ENCODE assay signal across 17 cellular contexts in genomic region chr15:74229686-74230085, GRCh38. TPM values are rescaled to one million over a fixed set of nuclear protein-coding genes. Genes with fewer than 3 reads are reported as not detected.
DNase-seq lines count a peak whose midpoint lies in the region; ATAC-seq and TF ChIP-seq lines count a peak whose summit lies in the region.
"Had no signal": no experiment of that assay in that cellular context is flagged by ENCODE, and none has a peak within 500 bp of the region (broad histone marks: within the 10 kb centered on the region; RNA-seq: fewer than 3 reads in every experiment).

No MANE protein-coding gene starts in this region.

- H3K79me2 ChIP-seq in SK-N-SH (ENCODE audit: insufficient read depth) (no peaks in the 10 kb centered on the region), neural cell (replicated peaks; ENCODE audit: insufficient read depth, low read length) (no peaks in the 10 kb centered on the region)

- no peaks in the 10 kb centered on the region for H3K27me3 ChIP-seq in SK-N-SH (ENCODE audit: insufficient read depth)
- H3K27me3 ChIP-seq in WERI-Rb-1 (ENCODE audit: insufficient read depth, low read depth, severe bottlenecking), result no peaks in the 10 kb centered on the region
- no peaks in the 10 kb centered on the region for H3K27me3 ChIP-seq in neural cell (ENCODE audit: insufficient read depth, low read depth, low read length)
- no peaks in the 10 kb centered on the region for H3K27me3 ChIP-seq in right lobe of liver
- H3K27me3 ChIP-seq: BLaER1 treated with 17β-estradiol and CSF1 and Interleukin-3, amounts not matched to agents 10 nM and 100 nM had no signal

- H3K36me3 ChIP-seq in SK-N-SH (replicated peaks in 1 of 2; ENCODE audit: control insufficient read depth in 1 of 2, insufficient read depth in 2 of 2, low read length in 1 of 2) (no peaks in the 10 kb centered on the region), WERI-Rb-1 (no peaks in the 10 kb centered on the region), neural cell (ENCODE audit: insufficient read depth, low read length) (no peaks in the 10 kb centered on the region), right lobe of liver (no peaks in the 10 kb centered on the region)
- H3K36me3 ChIP-seq: BLaER1 treated with 17β-estradiol and CSF1 and Interleukin-3, amounts not matched to agents 10 nM and 100 nM had no signal

- no peaks in the 10 kb centered on the region for H3K9me3 Mint-ChIP-seq in type B pancreatic cell
- H3K9me3 Mint-ChIP-seq: CD4-positive, CD25-positive, alpha-beta regulatory T cell; GM23338 had no signal

- no peak for DNase-seq in SK-N-SH
- no peak for DNase-seq in WERI-Rb-1
- DNase-seq in type B pancreatic cell (ENCODE audit: extremely low spot score, unreplicated experiment), result no peak
- DNase-seq in HuH-7.5 (ENCODE audit: low spot score), result no peak
- no peak for DNase-seq in right lobe of liver
- DNase-seq: 8988T; AML-193; Calu3; CD4-positive, CD25-positive, alpha-beta regulatory T cell; DMS 273 treated with DMSO at 0.1 percent for 48 hours; H9 had no signal

- ATAC-seq in SK-N-SH treated with all-trans-retinoic acid at 6 μM for 48 hours, result no peak
- no peak for ATAC-seq in GM18520 (IDR thresholded peaks at IDR 0.05; ENCODE audit: unreplicated experiment)
- no peak for ATAC-seq in right lobe of liver
- ATAC-seq: GM23338 had no signal

- no peak overlapping the region for H3K4me3 Mint-ChIP-seq in type B pancreatic cell
- H3K4me3 Mint-ChIP-seq: CD4-positive, CD25-positive, alpha-beta regulatory T cell; GM23338; H9 had no signal

- TF ChIP-seq EP300 in SK-N-SH (IDR thresholded peaks at IDR 0.05; ENCODE audit: borderline replicate concordance in 1 of 2, low read depth in 1 of 2, low read length in 1 of 2), result peak in 1 of 2 experiments; percentile 19; a peak in 1 of 4 replicates
- no peak for TF ChIP-seq EP300 in neural cell (conservative IDR thresholded peaks at IDR 0.05; ENCODE audit: poor library complexity, severe bottlenecking)

- H3K4me1 ChIP-seq in SK-N-SH (ENCODE audit: control insufficient read depth in 1 of 2, insufficient read depth in 2 of 2, low read depth in 1 of 2, low read length in 1 of 2), result peaks cover 34 to 84% of the 10 kb centered on the region in 2 experiments
- H3K4me1 ChIP-seq in right lobe of liver, result no peaks in the 10 kb centered on the region

- no peak for TF ChIP-seq POLR2A in right lobe of liver (IDR thresholded peaks at IDR 0.05)

- H3K4me1 Mint-ChIP-seq in type B pancreatic cell (ENCODE audit: unreplicated experiment), result peaks cover 58% of the 10 kb centered on the region
- H3K4me1 Mint-ChIP-seq: CD4-positive, CD25-positive, alpha-beta regulatory T cell had no signal

- CTCF ChIA-PET in SK-N-SH (lab: Yijun Ruan, JAX), result interaction anchor here (1.3 to 5.4 kb wide), 6 partner anchors 14 to 102 kb away, joined by 3 to 35 read pairs (median 4); no protein-coding TSS in a partner anchor

- H3K4me3 ChIP-seq in SK-N-SH (ENCODE audit: low read depth in 2 of 2, low read length in 1 of 2) (no peak overlapping the region), WERI-Rb-1 (ENCODE audit: low read depth, low read length) (no peak overlapping the region), neural cell (ENCODE audit: low read length) (no peak overlapping the region), right lobe of liver (no peak overlapping the region)
- H3K4me3 ChIP-seq: BLaER1 treated with 17β-estradiol and CSF1 and Interleukin-3, amounts not matched to agents 10 nM and 100 nM; GM23338 had no signal

- no peaks in the 10 kb centered on the region for H3K36me3 Mint-ChIP-seq in type B pancreatic cell
- H3K36me3 Mint-ChIP-seq: CD4-positive, CD25-positive, alpha-beta regulatory T cell had no signal

- POLR2A ChIA-PET in SK-N-SH (lab: Yijun Ruan, JAX), result interaction anchor here (0.6 to 1.9 kb wide), 5 partner anchors 15 to 369 kb away, joined by 3 to 12 read pairs (median 3); partner anchors contain the start of gene STRA6

- no peak for TF ChIP-seq CTCF in SK-N-SH (IDR thresholded peaks at IDR 0.05)
- TF ChIP-seq CTCF in WERI-Rb-1 (IDR thresholded peaks at IDR 0.05; ENCODE audit: low read depth, low read length), result no peak
- TF ChIP-seq CTCF in neural cell (IDR thresholded peaks at IDR 0.05; ENCODE audit: poor library complexity, severe bottlenecking), result no peak
- TF ChIP-seq CTCF in type B pancreatic cell (conservative IDR thresholded peaks at IDR 0.05), result no peak
- TF ChIP-seq CTCF in right lobe of liver (IDR thresholded peaks at IDR 0.05), result no peak

- no peaks in the 10 kb centered on the region for H3K9me2 ChIP-seq in SK-N-SH
- no peaks in the 10 kb centered on the region for H3K9me2 ChIP-seq in neural cell (ENCODE audit: insufficient read depth, low read length)

- H3K27ac Mint-ChIP-seq in type B pancreatic cell, result peak overlapping the region; percentile 47
- H3K27ac Mint-ChIP-seq: CD4-positive, CD25-positive, alpha-beta regulatory T cell; GM23338 had no signal

- H3F3A ChIP-seq in SK-N-SH (replicated peaks; ENCODE audit: insufficient read depth) (peaks cover 11% of the 10 kb centered on the region), neural cell (ENCODE audit: insufficient read depth, low read length, poor library complexity, severe bottlenecking) (no peaks in the 10 kb centered on the region)

- intact Hi-C loops in right lobe of liver (cut with DNase I), result loop anchor here in 1 of 2 donors (10.0 kb wide), 1 partner anchor 55 kb away; no protein-coding TSS in a partner anchor

- H3K9ac ChIP-seq in SK-N-SH (no peak overlapping the region), neural cell (ENCODE audit: low read length) (peak overlapping the region; percentile 31)
- H3K9ac ChIP-seq: BLaER1 treated with 17β-estradiol and CSF1 and Interleukin-3, amounts not matched to agents 10 nM and 100 nM had no signal

- H3K9me3 ChIP-seq in SK-N-SH (no peaks in the 10 kb centered on the region), WERI-Rb-1 (ENCODE audit: severe bottlenecking) (no peaks in the 10 kb centered on the region), neural cell (ENCODE audit: low read length) (no peaks in the 10 kb centered on the region), right lobe of liver (no peaks in the 10 kb centered on the region)
- H3K9me3 ChIP-seq: BLaER1 treated with 17β-estradiol and CSF1 and Interleukin-3, amounts not matched to agents 10 nM and 100 nM had no signal

- TF ChIP-seq RAD21 in SK-N-SH (IDR thresholded peaks at IDR 0.05; ENCODE audit: low read length), result no peak
- no peak for TF ChIP-seq RAD21 in neural cell (conservative IDR thresholded peaks at IDR 0.05)

- H3K4me2 ChIP-seq in SK-N-SH (no peak overlapping the region), neural cell (ENCODE audit: low read length) (no peak overlapping the region)
- H3K4me2 ChIP-seq: BLaER1 treated with 17β-estradiol and CSF1 and Interleukin-3, amounts not matched to agents 10 nM and 100 nM; GM23338 had no signal

- H3K27ac ChIP-seq in SK-N-SH (ENCODE audit: low read depth in 2 of 2, low read length in 1 of 2) (peak overlapping the region in 1 of 2 experiments; percentile 100; a peak in 2 of 4 replicates), WERI-Rb-1 (peak overlapping the region; percentile 93), neural cell (ENCODE audit: low read length) (peak overlapping the region; percentile 100), right lobe of liver (no peak overlapping the region)
- H3K27ac ChIP-seq: BLaER1 treated with 17β-estradiol and CSF1 and Interleukin-3, amounts not matched to agents 10 nM and 100 nM had no signal

- WGBS in SK-N-SH (ENCODE audit: low lambda C conversion rate), result 64% methylated on average over 2 of the region's 3 CpGs
- 25% methylated on average over 1 of the region's 3 CpGs for WGBS in right lobe of liver (ENCODE audit: insufficient coverage, low coverage, low lambda C conversion rate, missing lambda C conversion rate)

- H2AFZ ChIP-seq in SK-N-SH (ENCODE audit: low read depth) (no peak overlapping the region), neural cell (ENCODE audit: low read depth, low read length) (no peak overlapping the region)
- H2AFZ ChIP-seq: GM23338 had no signal

- H3K27me3 Mint-ChIP-seq in type B pancreatic cell, result peaks cover 26% of the 10 kb centered on the region

- H4K20me1 ChIP-seq in SK-N-SH (ENCODE audit: insufficient read depth) (no peaks in the 10 kb centered on the region), neural cell (ENCODE audit: insufficient read depth) (no peaks in the 10 kb centered on the region)
- H4K20me1 ChIP-seq: BLaER1 treated with 17β-estradiol and CSF1 and Interleukin-3, amounts not matched to agents 10 nM and 100 nM had no signal

TF ChIP-seq in SK-N-SH, 30 proteins besides CTCF, POLR2A, EP300 and RAD21:
- TF ChIP-seq RCOR1 (IDR thresholded peaks at IDR 0.05; ENCODE audit: low read length) (0 out of 2 replicates have a peak, but pooled peaks have one; percentile 20), POLR2AphosphoS5 (IDR thresholded peaks at IDR 0.05; ENCODE audit: low read depth, low read length) (no peak)

TF ChIP-seq in SK-N-SH treated with all-trans-retinoic acid at 6 μM for 48 hours, 23 proteins besides CTCF, POLR2A, EP300 and RAD21 (continues in another document):
- TF ChIP-seq ZNF565 (CRISPR knock-in tag; conservative IDR thresholded peaks at IDR 0.05; ENCODE audit: low read depth) (no peak), ZFP30 (CRISPR knock-in tag; IDR thresholded peaks at IDR 0.05) (no peak)

TF ChIP-seq in neural cell, 6 proteins besides CTCF, POLR2A, EP300 and RAD21 (continues in another document):
- no peak for TF ChIP-seq POLR2AphosphoS5 (IDR thresholded peaks at IDR 0.05)

RNA-seq across cellular contexts. Expression of gene CCDC33, which starts 6.4 kb away (rescaled TPM):
- polyA plus RNA-seq in SK-N-SH (2012; rRNA removed) (3.3 and 4.0 TPM in 2 replicates), neural cell (1.4 TPM in 2 replicates)
- 1.8 and 2.9 TPM in 2 replicates for polyA plus RNA-seq in SK-N-SH (2012; cell fraction: cytosol; rRNA removed)
- 3.9 and 4.0 TPM in 2 replicates for polyA plus RNA-seq in SK-N-SH (2012; cell fraction: nucleus; rRNA removed)
- 0.73 and 1.3 TPM in 2 replicates for polyA minus RNA-seq in neural cell
- total RNA-seq in type B pancreatic cell (ENCODE audit: low replicate concordance) (2.2 and 5.0 TPM in 2 replicates), right lobe of liver (not detected)
- total RNA-seq: CD4-positive, CD25-positive, alpha-beta regulatory T cell had no signal
- polyA plus RNA-seq: CD4-positive, CD25-positive, alpha-beta regulatory T cell had no signal

RNA-seq across cellular contexts. Expression of gene STRA6, which starts 27.1 kb away (rescaled TPM):
- polyA plus RNA-seq in SK-N-SH (2012; rRNA removed) (27.9 and 31.0 TPM in 2 replicates), neural cell (4.4 and 11.9 TPM in 2 replicates)
- 7.3 and 13.0 TPM in 2 replicates for polyA plus RNA-seq in SK-N-SH (2012; cell fraction: cytosol; rRNA removed)
- polyA plus RNA-seq in SK-N-SH (2012; cell fraction: nucleus; rRNA removed), result 140 and 152 TPM in 2 replicates
- 8.5 and 9.6 TPM in 2 replicates for polyA minus RNA-seq in neural cell
- total RNA-seq in type B pancreatic cell (ENCODE audit: low replicate concordance) (19.2 and 158 TPM in 2 replicates), right lobe of liver (under 1 TPM in 1 of 6 experiments, not detected in 5; 0.12 TPM)
- total RNA-seq: CD4-positive, CD25-positive, alpha-beta regulatory T cell had no signal
- polyA plus RNA-seq: CD4-positive, CD25-positive, alpha-beta regulatory T cell had no signal

RNA-seq across cellular contexts. Expression of gene ISLR, which starts 56.2 kb away (rescaled TPM):
- polyA plus RNA-seq in SK-N-SH (2012; rRNA removed) (3.4 and 7.3 TPM in 2 replicates), neural cell (not detected in 2 replicates)
- 1.9 and 3.0 TPM in 2 replicates for polyA plus RNA-seq in SK-N-SH (2012; cell fraction: cytosol; rRNA removed)
- polyA plus RNA-seq in SK-N-SH (2012; cell fraction: nucleus; rRNA removed), result 1.7 and 1.9 TPM in 2 replicates
- not detected in 2 replicates for polyA minus RNA-seq in neural cell
- total RNA-seq in type B pancreatic cell (ENCODE audit: low replicate concordance) (0.24 and 41.6 TPM in 2 replicates), right lobe of liver (1 to 10 TPM; 1.5 to 9.9 (median 2.6) TPM)
- total RNA-seq: Calu3; CD4-positive, CD25-positive, alpha-beta regulatory T cell; GM23338; HT-29 had no signal
- polyA plus RNA-seq: CD4-positive, CD25-positive, alpha-beta regulatory T cell had no signal

Comparison
In these comparisons a context has a peak if more than half of its experiments do, and no peak if none do; other contexts are left out.
1. H3K27ac ChIP-seq: peak in WERI-Rb-1 (single experiment) and neural cell (single experiment); none in right lobe of liver (0 of 3).
2. RNA of gene STRA6, which starts 27.1 kb away (total RNA-seq): 19.2 to 158 TPM in type B pancreatic cell; 0.12 TPM in right lobe of liver; every median in the first group is over 10 times any median in the second.